Comparison of ENCODE assay signal across 12 cellular contexts in the genomic region with DNA sequence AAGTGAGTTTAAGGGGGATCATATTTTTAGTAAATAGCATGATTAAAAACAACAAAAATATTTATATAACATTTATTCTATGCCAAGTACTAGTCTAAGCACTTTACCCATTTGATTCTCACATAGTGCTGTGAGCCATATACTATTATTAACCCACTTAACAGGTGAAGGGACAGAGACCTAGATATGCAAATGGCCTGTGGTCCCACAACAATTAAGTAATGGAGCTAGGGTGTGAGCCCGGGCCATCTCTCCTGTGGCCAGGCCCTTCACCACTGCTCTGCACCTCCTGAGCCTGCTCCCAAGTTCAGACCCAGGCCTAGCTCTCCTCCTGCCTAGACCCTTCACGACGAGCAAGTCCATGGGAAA. TPM values are rescaled to one million over a fixed set of nuclear protein-coding genes. Genes with fewer than 3 reads are reported as not detected.
DNase-seq lines count a peak whose midpoint lies in the region; ATAC-seq and TF ChIP-seq lines count a peak whose summit lies in the region.
"Had no signal": no experiment of that assay in that cellular context is flagged by ENCODE, and none has a peak within 500 bp of the region (broad histone marks: within the 10 kb centered on the region; RNA-seq: fewer than 3 reads in every experiment).

No MANE protein-coding gene starts in this region.

- ATAC-seq in GM23338 (no peak; the same call in 2 of the 3 replicates), GM21717 (IDR thresholded peaks at IDR 0.05; ENCODE audit: unreplicated experiment) (no peak), HG03342 (IDR thresholded peaks at IDR 0.05; ENCODE audit: unreplicated experiment) (no peak)

- CTCF ChIA-PET in PC-9 (lab: Charles Lee), result interaction anchor here (0.7 kb wide), 1 partner anchor 28 kb away, joined by 4 read pairs; no protein-coding TSS in a partner anchor

- no peak for TF ChIP-seq CTCF in GM23338 (conservative IDR thresholded peaks at IDR 0.05; ENCODE audit: low read depth in 2 of 2)
- no peak for TF ChIP-seq CTCF in PC-9 (conservative IDR thresholded peaks at IDR 0.05)
- no peak for TF ChIP-seq CTCF in uterus (IDR thresholded peaks at IDR 0.05)

- intact Hi-C loops in PC-9 (cut with micrococcal nuclease; ENCODE audit: unreplicated experiment) (loop anchor here (5.0 kb wide), 1 partner anchor 96 kb away; no protein-coding TSS in a partner anchor), uterus (cut with DNase I; ENCODE audit: low total_unique reads) (no loop called here)

- no peaks in the 10 kb centered on the region for H4K20me1 ChIP-seq in GM23338 (replicated peaks; ENCODE audit: insufficient read depth)
- no peaks in the 10 kb centered on the region for H4K20me1 ChIP-seq in PC-9 (ENCODE audit: insufficient read depth)

- BruUV-seq in PC-9 (replicated peaks; lab: Mats Ljungman, UMichigan), result no TSS peak

- H3K4me2 ChIP-seq in GM23338, result peak overlapping the region; percentile 67; the same call in 1 of the 2 replicates
- H3K4me2 ChIP-seq in PC-9, result peak overlapping the region; percentile 71

- H3K36me3 ChIP-seq in GM23338 (ENCODE audit: insufficient read depth), result no peaks in the 10 kb centered on the region
- H3K36me3 ChIP-seq in PC-9 (ENCODE audit: low read depth), result no peaks in the 10 kb centered on the region
- H3K36me3 ChIP-seq in iPS-20b (ENCODE audit: insufficient read depth, low read depth, low read length), result no peaks in the 10 kb centered on the region
- no peaks in the 10 kb centered on the region for H3K36me3 ChIP-seq in uterus
- H3K36me3 ChIP-seq: MG63, Peyer's patch had no signal

- H3K9me3 ChIP-seq in PC-9 (ENCODE audit: insufficient read depth, low read depth) (no peaks in the 10 kb centered on the region), iPS-20b (ENCODE audit: insufficient read depth, low read depth, low read length) (no peaks in the 10 kb centered on the region), uterus (no peaks in the 10 kb centered on the region)
- H3K9me3 ChIP-seq: MG63, Peyer's patch had no signal

- peaks cover 15% of the 10 kb centered on the region for H3K27me3 Mint-ChIP-seq in GM23338 (ENCODE audit: insufficient read depth, low read depth, poor library complexity)

- peak overlapping the region; percentile 28; the same call in 1 of the 2 replicates for H3K4me3 ChIP-seq in GM23338
- peak overlapping the region; percentile 26; the same call in 1 of the 2 replicates for H3K4me3 ChIP-seq in PC-9
- H3K4me3 ChIP-seq in iPS-20b (ENCODE audit: low read length), result peak overlapping the region; percentile 7; the same call in 1 of the 2 replicates
- H3K4me3 ChIP-seq in uterus, result no peak overlapping the region
- H3K4me3 ChIP-seq: MG63, Peyer's patch had no signal

- no peaks in the 10 kb centered on the region; the same call in 2 of the 3 replicates for H3K36me3 Mint-ChIP-seq in GM23338 (ENCODE audit: low read depth)

- H3K4me1 Mint-ChIP-seq in GM23338, result peaks cover 11% of the 10 kb centered on the region

- no peak overlapping the region for H3K4me3 Mint-ChIP-seq in GM23338

- H2AFZ ChIP-seq in GM23338, result peak overlapping the region; percentile 90
- H2AFZ ChIP-seq in PC-9, result no peak overlapping the region

- H3K79me2 ChIP-seq in GM23338 (replicated peaks; ENCODE audit: insufficient read depth), result no peaks in the 10 kb centered on the region
- no peaks in the 10 kb centered on the region for H3K79me2 ChIP-seq in PC-9 (ENCODE audit: low read depth)

- H3K27me3 ChIP-seq in GM23338 (ENCODE audit: insufficient read depth) (no peaks in the 10 kb centered on the region), PC-9 (ENCODE audit: insufficient read depth, low read depth) (no peaks in the 10 kb centered on the region), iPS-20b (ENCODE audit: insufficient read depth, low read length) (peaks cover 13% of the 10 kb centered on the region; the same call in 1 of the 2 replicates), uterus (no peaks in the 10 kb centered on the region)
- H3K27me3 ChIP-seq: MG63, Peyer's patch had no signal

- POLR2A ChIA-PET in PC-9 (lab: Charles Lee; ENCODE audit: unreplicated experiment), result interaction anchor here (0.7 kb wide), 1 partner anchor 231 kb away, joined by 3 read pairs; no protein-coding TSS in a partner anchor

- H3K4me1 ChIP-seq in GM23338 (ENCODE audit: insufficient read depth) (peaks cover 8% of the 10 kb centered on the region; the same call in 1 of the 2 replicates), PC-9 (replicated peaks; ENCODE audit: insufficient read depth) (peaks cover 15% of the 10 kb centered on the region), iPS-20b (ENCODE audit: insufficient read depth, low read length) (peaks cover 4% of the 10 kb centered on the region; the same call in 1 of the 2 replicates), uterus (peaks cover 0 to 8% of the 10 kb centered on the region in 2 donors)

- no peak overlapping the region for H3K27ac Mint-ChIP-seq in GM23338

- H3K9ac ChIP-seq in iPS-20b (ENCODE audit: low read depth, low read length), result no peak overlapping the region

- H3K27ac ChIP-seq in GM23338 (ENCODE audit: low read depth), result no peak overlapping the region
- no peak overlapping the region for H3K27ac ChIP-seq in PC-9
- H3K27ac ChIP-seq in iPS-20b (ENCODE audit: low read length), result no peak overlapping the region
- H3K27ac ChIP-seq in uterus, result peak overlapping the region; percentile 32 to 66
- H3K27ac ChIP-seq: Peyer's patch had no signal

- DNase-seq in GM23338 (ENCODE audit: low spot score), result peak; percentile 8
- DNase-seq in PC-9, result no peak
- no peak for DNase-seq in uterus
- no peak for DNase-seq in activated gamma-delta T cell (lab: John Stamatoyannopoulos, UW)
- DNase-seq: NCI-H1694 treated with DMSO at 0.1 percent for 48 hours, NCI-H748 treated with DMSO at 0.1 percent for 48 hours had no signal

- H3F3A ChIP-seq in GM23338 (replicated peaks; ENCODE audit: low read depth), result no peaks in the 10 kb centered on the region
- no peaks in the 10 kb centered on the region for H3F3A ChIP-seq in PC-9 (ENCODE audit: insufficient read depth, low read depth)

- no peaks in the 10 kb centered on the region; the same call in 2 of the 3 replicates for H3K9me3 Mint-ChIP-seq in GM23338

- H3K9me2 ChIP-seq in GM23338 (ENCODE audit: insufficient read depth), result no peaks in the 10 kb centered on the region
- no peaks in the 10 kb centered on the region for H3K9me2 ChIP-seq in PC-9 (ENCODE audit: insufficient read depth)

- no peak for TF ChIP-seq POLR2A in uterus (IDR thresholded peaks at IDR 0.05)

TF ChIP-seq in GM23338, 12 proteins besides CTCF, POLR2A, EP300 and RAD21:
- TF ChIP-seq EZH2phosphoT487 (IDR thresholded peaks at IDR 0.05; ENCODE audit: unreplicated experiment), result no peak
- TF ChIP-seq ZNF331 (CRISPR knock-in tag; IDR thresholded peaks at IDR 0.05; ENCODE audit: low read depth), result no peak
- no peak for TF ChIP-seq CREB1 (CRISPR knock-in tag; IDR thresholded peaks at IDR 0.05; ENCODE audit: low read depth)
- no peak for TF ChIP-seq ZNF114 (CRISPR knock-in tag; IDR thresholded peaks at IDR 0.05)
- no peak for TF ChIP-seq POLR2AphosphoS5 (IDR thresholded peaks at IDR 0.05; ENCODE audit: low read depth)

RNA-seq across cellular contexts. Expression of a gene that starts 0.5 kb away (rescaled TPM):
- total RNA-seq in GM23338 (2014; rRNA removed; shearing (Covaris generic)), result 0.54 TPM in 1 of 2 replicates, not detected in the other
- not detected in 2 replicates for polyA plus RNA-seq in GM23338 (2016; fragmentation: Nextera tagmentation; extraction: Ambion mirVana)
- total RNA-seq in PC-9 (2021) (0.24 and 0.38 TPM in 2 replicates), uterus (not detected)
- total RNA-seq: Peyer's patch had no signal

RNA-seq across cellular contexts. Expression of a gene that starts 14.2 kb away (rescaled TPM):
- total RNA-seq in GM23338 (2014; rRNA removed; shearing (Covaris generic)), result 0.03 and 0.04 TPM in 2 replicates
- polyA plus RNA-seq in GM23338 (2016; fragmentation: Nextera tagmentation; extraction: Ambion mirVana), result not detected in 2 replicates
- total RNA-seq in PC-9 (2021), result not detected in 2 replicates
- under 1 TPM in 1 of 4 donors, not detected in 3; 0.07 TPM for total RNA-seq in uterus
- total RNA-seq: Peyer's patch had no signal
- polyA plus RNA-seq: BJ had no signal

RNA-seq across cellular contexts. Expression of a gene that starts 27.8 kb away (rescaled TPM):
- total RNA-seq in GM23338 (2014; rRNA removed; shearing (Covaris generic)), result 109 and 147 TPM in 2 replicates
- polyA plus RNA-seq in GM23338 (2016; fragmentation: Nextera tagmentation; extraction: Ambion mirVana), result 71.1 and 78.6 TPM in 2 replicates
- total RNA-seq in PC-9 (2021) (92.9 and 94.3 TPM in 2 replicates), uterus (100 to 1,000 TPM in 3 of 4 donors, 10 to 100 TPM in 1; 73.6 to 163 (median 117) TPM)

Comparison
In these comparisons a context has a peak if more than half of its experiments do, and no peak if none do; other contexts are left out.
1. H3K27ac ChIP-seq: peak in uterus (2 of 2); none in GM23338 (single experiment), PC-9 (single experiment) and iPS-20b (single experiment).
2. H3K4me3 ChIP-seq: peak in GM23338 (single experiment), PC-9 (single experiment) and iPS-20b (single experiment); none in uterus (0 of 2).